17 cellular contexts compared by ENCODE assay signal in genomic region chr5:161306354-161306990, GRCh38.
DNase-seq lines count a peak whose midpoint lies in the region; FAIRE-seq and TF ChIP-seq lines count a peak whose summit lies in the region.
"Had no signal": no experiment of that assay in that cellular context is flagged by ENCODE, and none has a peak within 500 bp of the region (broad histone marks: within the 10 kb centered on the region; RNA-seq: fewer than 3 reads in every experiment).

No MANE protein-coding gene starts in this region.

- TF ChIP-seq CTCF in vagina (IDR thresholded peaks at IDR 0.05) (no peak), thyroid gland (IDR thresholded peaks at IDR 0.05) (no peak)

- in situ Hi-C loops in G401 (cut with HindIII; ENCODE audit: low sequenced_read_pairs): no loop called here

- no peak for TF ChIP-seq POLR2A in vagina (IDR thresholded peaks at IDR 0.05)
- no peak for TF ChIP-seq POLR2A in thyroid gland (IDR thresholded peaks at IDR 0.05)

- H3K27ac ChIP-seq in vagina: no peak overlapping the region
- H3K27ac ChIP-seq in thyroid gland: no peak overlapping the region
- H3K27ac ChIP-seq: KMS-11, SJCRH30 had no signal

- peak; percentile 24 for FAIRE-seq in islet of Langerhans (lab: Jason Lieb, UNC)
- FAIRE-seq: H1 had no signal

- H3K4me3 ChIP-seq in vagina (no peak overlapping the region), thyroid gland (replicated peaks in 1 of 3) (no peak overlapping the region)
- H3K4me3 ChIP-seq: MG63, SJCRH30 had no signal

- intact Hi-C loops in vagina (cut with DNase I): no loop called here
- intact Hi-C loops in thyroid gland (cut with DNase I): no loop called here

- no peaks in the 10 kb centered on the region for H3K36me3 ChIP-seq in vagina
- H3K36me3 ChIP-seq in thyroid gland: no peaks in the 10 kb centered on the region
- H3K36me3 ChIP-seq: MG63, SJCRH30 had no signal

- no peaks in the 10 kb centered on the region for H3K27me3 ChIP-seq in vagina
- H3K27me3 ChIP-seq in thyroid gland: no peaks in the 10 kb centered on the region
- H3K27me3 ChIP-seq: MG63, SJCRH30 had no signal

- WGBS in thyroid gland, 2 donors: 48 to 75% methylated on average over 4 of the region's 4 CpGs

- H3K9me3 ChIP-seq in vagina: no peaks in the 10 kb centered on the region
- no peaks in the 10 kb centered on the region for H3K9me3 ChIP-seq in thyroid gland
- H3K9me3 ChIP-seq: MG63, SJCRH30 had no signal

- H3K4me1 ChIP-seq in vagina (no peaks in the 10 kb centered on the region), thyroid gland (no peaks in the 10 kb centered on the region)

- peak; percentile 85 for DNase-seq in G401 (ENCODE audit: low spot score)
- DNase-seq in astrocyte of the hippocampus (ENCODE audit: low read depth, low spot score): peak; percentile 55
- peak; percentile 74 for DNase-seq in renal cortical epithelial cell (ENCODE audit: low read depth)
- DNase-seq in vagina (ENCODE audit: extremely low spot score in 2 of 2): no peak
- DNase-seq in MV-4-11 (lab: John Stamatoyannopoulos, UW): no peak
- no peak for DNase-seq in thyroid gland
- DNase-seq: Calu3; CD4-positive, alpha-beta T cell; DMS53; MG63; NCI-H187; NCI-H748 treated with DMSO at 0.1 percent for 48 hours; PC-3; SJCRH30 had no signal

Comparison
In these comparisons a context has a peak if more than half of its experiments do, and no peak if none do; other contexts are left out.
1. DNase-seq: peak in G401 (single experiment), astrocyte of the hippocampus (single experiment) and renal cortical epithelial cell (single experiment); none in vagina (0 of 2), MV-4-11 (single experiment) and thyroid gland (0 of 2).